In genomic region chr19:29844891-29845575, GRCh38 we compare ENCODE assay signal across 8 cellular contexts. TPM values are rescaled to one million over a fixed set of nuclear protein-coding genes. Genes with fewer than 3 reads are reported as not detected.
A peak's percentile ranks its signal among the peaks of the same experiment; 100 is the strongest.
DNase-seq lines count a peak whose midpoint lies in the region; ATAC-seq and TF ChIP-seq lines count a peak whose summit lies in the region.

No MANE protein-coding gene starts in this region.

- no peaks in the 10 kb centered on the region for H3K36me3 Mint-ChIP-seq in activated T-cell treated with anti-CD3 and anti-CD28 coated beads, Interleukin-2, amount 50 U/mL, for 4 hours (ENCODE audit: insufficient read depth)
- no peaks in the 10 kb centered on the region for H3K36me3 Mint-ChIP-seq in naive B cell

- TF ChIP-seq CTCF in PC-9 (conservative IDR thresholded peaks at IDR 0.05) (no peak), esophagus squamous epithelium (IDR thresholded peaks at IDR 0.05) (no peak)

- BruUV-seq in PC-9 (replicated peaks; lab: Mats Ljungman, UMichigan) = no TSS peak

- peak in 1 of 4 donors; percentile 49 for TF ChIP-seq POLR2A in esophagus squamous epithelium (IDR thresholded peaks at IDR 0.05)

- H3K4me1 Mint-ChIP-seq in activated T-cell treated with anti-CD3 and anti-CD28 coated beads, Interleukin-2, amount 50 U/mL, for 4 hours (ENCODE audit: low read depth) = peaks cover 11% of the 10 kb centered on the region
- H3K4me1 Mint-ChIP-seq in naive B cell = peaks cover 12 to 21% (median 12%) of the 10 kb centered on the region in 3 donors

- H2AFZ ChIP-seq in PC-9 = peak overlapping the region; percentile 94

- peak overlapping the region; percentile 78 for H3K27ac ChIP-seq in PC-9
- H3K27ac ChIP-seq in esophagus squamous epithelium = peak overlapping the region; percentile 90 to 95 (median 94)

- H3K27me3 ChIP-seq in PC-9 (ENCODE audit: insufficient read depth, low read depth) (no peaks in the 10 kb centered on the region), esophagus squamous epithelium (peaks cover 0 to 13% (median 0%) of the 10 kb centered on the region in 4 donors)

- H3K9me3 Mint-ChIP-seq in activated T-cell treated with anti-CD3 and anti-CD28 coated beads, Interleukin-2, amount 50 U/mL, for 4 hours = no peaks in the 10 kb centered on the region
- H3K9me3 Mint-ChIP-seq in naive B cell = peaks cover 0 to 4% (median 0%) of the 10 kb centered on the region in 7 donors

- ATAC-seq in GM21717 (IDR thresholded peaks at IDR 0.05; ENCODE audit: unreplicated experiment) = peak; percentile 59
- peak; percentile 84 to 86 for ATAC-seq in activated T-cell treated with anti-CD3 and anti-CD28 coated beads, Interleukin-2, amount 50 U/mL, for 4 hours
- ATAC-seq in naive B cell (ENCODE audit: low read depth in 2 of 2) = peak; percentile 74 to 79

- DNase-seq in DMS53 treated with DMSO at 0.1 percent for 48 hours (lab: John Stamatoyannopoulos, UW; ENCODE audit: unreplicated experiment) (peak; percentile 79), PC-9 (peak; percentile 90 to 96), esophagus squamous epithelium (lab: John Stamatoyannopoulos, UW) (peak; percentile 64), naive B cell (peak; percentile 92)
- DNase-seq in activated T-cell treated with anti-CD3 and anti-CD28 coated beads, Interleukin-2, amount 50 U/mL, for 4 hours = peak; percentile 98
- peak; percentile 89 to 91 for DNase-seq in stimulated activated CD8-positive, alpha-beta memory T cell treated with anti-CD3 and anti-CD28 coated beads, Interleukin-7, amount 100 ng/mL, for 48 hours (ENCODE audit: extremely low read depth in 1 of 2, low read depth in 1 of 2)

- no peak for TF ChIP-seq RAD21 in Ishikawa (IDR thresholded peaks at IDR 0.05; ENCODE audit: low read depth)

- H3K4me3 ChIP-seq in PC-9 = peak overlapping the region; percentile 75
- peak overlapping the region; percentile 68 to 93 (median 73) for H3K4me3 ChIP-seq in esophagus squamous epithelium

- CTCF ChIA-PET in PC-9 (lab: Charles Lee) = interaction anchor here (0.6 to 1.3 kb wide), 4 partner anchors 13 to 101 kb away, joined by 3 to 8 read pairs (median 4); no protein-coding TSS in a partner anchor

- no peaks in the 10 kb centered on the region for H3K79me2 ChIP-seq in PC-9 (ENCODE audit: low read depth)

- peak overlapping the region; percentile 97 for H3K4me2 ChIP-seq in PC-9

- peak overlapping the region; percentile 83 for H3K4me3 Mint-ChIP-seq in activated T-cell treated with anti-CD3 and anti-CD28 coated beads, Interleukin-2, amount 50 U/mL, for 4 hours
- H3K4me3 Mint-ChIP-seq in naive B cell = peak overlapping the region; percentile 90 to 98 (median 94)

- intact Hi-C loops in PC-9 (cut with micrococcal nuclease; ENCODE audit: unreplicated experiment) (loop anchor here (1.0 to 5.0 kb wide), 2 partner anchors 34 to 83 kb away; partner anchors contain the start of gene CCNE1), esophagus squamous epithelium (cut with DNase I) (no loop called here)

- H3K9me3 ChIP-seq in PC-9 (ENCODE audit: insufficient read depth, low read depth) = no peaks in the 10 kb centered on the region
- no peaks in the 10 kb centered on the region for H3K9me3 ChIP-seq in esophagus squamous epithelium

- peaks cover 36% of the 10 kb centered on the region for H3F3A ChIP-seq in PC-9 (ENCODE audit: insufficient read depth, low read depth)

- 0 to 1% methylated on average over 8 to 33 of the region's 49 CpGs for WGBS in esophagus squamous epithelium, 2 donors

- H3K4me1 ChIP-seq in PC-9 (replicated peaks; ENCODE audit: insufficient read depth) (peaks cover 23% of the 10 kb centered on the region), esophagus squamous epithelium (peaks cover 13 to 35% (median 16%) of the 10 kb centered on the region in 3 donors)

- H3K9me2 ChIP-seq in PC-9 (ENCODE audit: insufficient read depth) = no peaks in the 10 kb centered on the region

- no peaks in the 10 kb centered on the region for H4K20me1 ChIP-seq in PC-9 (ENCODE audit: insufficient read depth)

- H3K36me3 ChIP-seq in PC-9 (ENCODE audit: low read depth) (no peaks in the 10 kb centered on the region), esophagus squamous epithelium (no peaks in the 10 kb centered on the region)

- POLR2A ChIA-PET in PC-9 (lab: Charles Lee; ENCODE audit: unreplicated experiment) = interaction anchor here (0.5 to 0.7 kb wide), 5 partner anchors 10 to 178 kb away, joined by 3 to 13 read pairs (median 6); no protein-coding TSS in a partner anchor

- H3K27me3 Mint-ChIP-seq in activated T-cell treated with anti-CD3 and anti-CD28 coated beads, Interleukin-2, amount 50 U/mL, for 4 hours (ENCODE audit: low read depth) = peaks cover 3% of the 10 kb centered on the region
- peaks cover 16 to 39% (median 34%) of the 10 kb centered on the region in 3 donors for H3K27me3 Mint-ChIP-seq in naive B cell

- H3K27ac Mint-ChIP-seq in naive B cell = peak overlapping the region; percentile 65 to 98 (median 92)

- no peak for TF ChIP-seq EP300 in Ishikawa (IDR thresholded peaks at IDR 0.05; ENCODE audit: borderline replicate concordance)

TF ChIP-seq in Ishikawa, 13 proteins besides CTCF, POLR2A, EP300 and RAD21:
- TF ChIP-seq CREB1 (IDR thresholded peaks at IDR 0.05; ENCODE audit: low read depth) (no peak), MAX (IDR thresholded peaks at IDR 0.05) (peak; percentile 67), REST (IDR thresholded peaks at IDR 0.05; ENCODE audit: low read depth) (no peak), NFIC (IDR thresholded peaks at IDR 0.05) (no peak), TAF1 (IDR thresholded peaks at IDR 0.05; ENCODE audit: low read depth) (peak; percentile 54), ZBTB7A (IDR thresholded peaks at IDR 0.05; ENCODE audit: low read depth) (peak; percentile 72; the same call in 1 of the 2 replicates), EGR1 (IDR thresholded peaks at IDR 0.05) (no peak), TEAD4 (IDR thresholded peaks at IDR 0.05) (0 out of 2 replicates have a peak, but pooled peaks have one; percentile 19), FOXM1 (IDR thresholded peaks at IDR 0.05; ENCODE audit: borderline replicate concordance, low read depth) (no peak), USF1 (IDR thresholded peaks at IDR 0.05) (no peak), YY1 (IDR thresholded peaks at IDR 0.05; ENCODE audit: low read depth) (no peak), TCF12 (IDR thresholded peaks at IDR 0.05; ENCODE audit: low read depth) (no peak), CEBPB (IDR thresholded peaks at IDR 0.05) (no peak)

RNA-seq across cellular contexts. Expression of gene CCNE1, which starts 33.2 kb away (rescaled TPM):
- 8.9 and 10.6 TPM in 2 replicates for total RNA-seq in PC-9 (2021)
- total RNA-seq in activated T-cell treated with anti-CD3 and anti-CD28 coated beads, Interleukin-2, amount 50 U/mL, for 4 hours = 10 to 100 TPM; 17.4 to 30.2 (median 26.7) TPM
- total RNA-seq in esophagus squamous epithelium = 1 to 10 TPM; 3.2 to 9.4 (median 5.4) TPM
- polyA plus RNA-seq in naive B cell (ENCODE audit: low read depth in 6 of 6) = not detected

Comparison
In these comparisons a context has a peak if more than half of its experiments do, and no peak if none do; other contexts are left out.
1. Peak in every context shown above with its lines: DNase-seq, ATAC-seq, H3K4me3 ChIP-seq and H3K27ac ChIP-seq.